In genomic region chr1:151833172-151833571, GRCh38 we compare ENCODE assay signal across 24 cellular contexts. TPM values are rescaled to one million over a fixed set of nuclear protein-coding genes. Genes with fewer than 3 reads are reported as not detected.
DNase-seq lines count a peak whose midpoint lies in the region; ATAC-seq and TF ChIP-seq lines count a peak whose summit lies in the region.
"Had no signal": no experiment of that assay in that cellular context is flagged by ENCODE, and none has a peak within 500 bp of the region (broad histone marks: within the 10 kb centered on the region; RNA-seq: fewer than 3 reads in every experiment).

No MANE protein-coding gene starts in this region.

- H3K4me1 ChIP-seq in right atrium auricular region (peaks cover 0 to 35% of the 10 kb centered on the region in 2 donors), breast epithelium (peaks cover 3 to 21% of the 10 kb centered on the region in 2 donors), upper lobe of right lung (peaks cover 31% of the 10 kb centered on the region)

- no peak for ATAC-seq in Right ventricle myocardium inferior
- peak in 1 of 2 donors; percentile 31 for ATAC-seq in naive thymus-derived CD8-positive, alpha-beta T cell
- no peak for ATAC-seq in upper lobe of right lung
- no peak for ATAC-seq in GM18870 (IDR thresholded peaks at IDR 0.05; ENCODE audit: unreplicated experiment)
- no peak for ATAC-seq in activated naive CD8-positive, alpha-beta T cell treated with anti-CD3 and anti-CD28 coated beads, Interleukin-2, amount 50 U/mL, for 24 hours
- ATAC-seq: foreskin keratinocyte had no signal

- H3K4me3 ChIP-seq in right atrium auricular region (no peak overlapping the region), breast epithelium (peak overlapping the region in 2 of 3 donors; percentile 31 to 37), upper lobe of right lung (no peak overlapping the region)
- H3K4me3 ChIP-seq: dorsolateral prefrontal cortex, lung, ovary had no signal

- peaks cover 0 to 2% (median 0%) of the 10 kb centered on the region in 5 donors for H3K27me3 Mint-ChIP-seq in naive thymus-derived CD8-positive, alpha-beta T cell
- peaks cover 1% of the 10 kb centered on the region for H3K27me3 Mint-ChIP-seq in activated naive CD8-positive, alpha-beta T cell treated with anti-CD3 and anti-CD28 coated beads, Interleukin-2, amount 50 U/mL, for 24 hours

- intact Hi-C loops in Right ventricle myocardium inferior (cut with DNase I) (loop anchor here (5.0 to 10.0 kb wide), 2 partner anchors 238 to 381 kb away; no protein-coding TSS in a partner anchor), breast epithelium (cut with DNase I; ENCODE audit: low total_unique reads) (no loop called here), upper lobe of right lung (cut with DNase I) (no loop called here)

- peak overlapping the region; percentile 13 to 90 (median 77) for H3K27ac Mint-ChIP-seq in naive thymus-derived CD8-positive, alpha-beta T cell
- no peak overlapping the region for H3K27ac Mint-ChIP-seq in activated naive CD8-positive, alpha-beta T cell treated with anti-CD3 and anti-CD28 coated beads, Interleukin-2, amount 50 U/mL, for 24 hours

- H3K9me3 ChIP-seq in right atrium auricular region, result no peaks in the 10 kb centered on the region
- H3K9me3 ChIP-seq in breast epithelium, result no peaks in the 10 kb centered on the region
- no peaks in the 10 kb centered on the region for H3K9me3 ChIP-seq in upper lobe of right lung
- H3K9me3 ChIP-seq: ovary had no signal

- no peaks in the 10 kb centered on the region for H3K9me3 Mint-ChIP-seq in naive thymus-derived CD8-positive, alpha-beta T cell
- no peaks in the 10 kb centered on the region for H3K9me3 Mint-ChIP-seq in activated naive CD8-positive, alpha-beta T cell treated with anti-CD3 and anti-CD28 coated beads, Interleukin-2, amount 50 U/mL, for 24 hours

- H3K4me3 Mint-ChIP-seq in naive thymus-derived CD8-positive, alpha-beta T cell, result peak overlapping the region in 6 of 10 donors; percentile 12 to 71 (median 48)
- H3K4me3 Mint-ChIP-seq in activated naive CD8-positive, alpha-beta T cell treated with anti-CD3 and anti-CD28 coated beads, Interleukin-2, amount 50 U/mL, for 24 hours, result no peak overlapping the region

- no peak for TF ChIP-seq POLR2A in breast epithelium (IDR thresholded peaks at IDR 0.05)

- peaks cover 45 to 85% (median 81%) of the 10 kb centered on the region in 4 donors for H3K4me1 Mint-ChIP-seq in naive thymus-derived CD8-positive, alpha-beta T cell
- H3K4me1 Mint-ChIP-seq in activated naive CD8-positive, alpha-beta T cell treated with anti-CD3 and anti-CD28 coated beads, Interleukin-2, amount 50 U/mL, for 24 hours, result peaks cover 82% of the 10 kb centered on the region

- DNase-seq in right atrium auricular region (ENCODE audit: low spot score) (no peak), Right ventricle myocardium inferior (ENCODE audit: missing footprints) (no peak), breast epithelium (ENCODE audit: low spot score in 2 of 2) (no peak), upper lobe of right lung (peak; percentile 48), HT-29 (ENCODE audit: low spot score) (no peak)
- DNase-seq in naive thymus-derived CD8-positive, alpha-beta T cell, result peak in 1 of 10 donors; percentile 45
- DNase-seq in activated naive CD8-positive, alpha-beta T cell treated with anti-CD3 and anti-CD28 coated beads, Interleukin-2, amount 50 U/mL, for 24 hours, result no peak
- DNase-seq: activated CD4-positive, CD25-positive, alpha-beta regulatory T cell; erythroblast; KBM-7; NCI-H2227 treated with DMSO at 0.1 percent for 48 hours; NCI-H82; stimulated activated CD4-positive, alpha-beta T cell treated with anti-CD3 and anti-CD28 coated beads, Interleukin-1b, Interleukin-23, amount 100 ng/mL, for 48 hours; stimulated activated naive CD4-positive, alpha-beta T cell; trophoblast cell had no signal

- H3K27ac ChIP-seq in right atrium auricular region, result peak overlapping the region; percentile 32 to 51
- peak overlapping the region; percentile 34 to 95 for H3K27ac ChIP-seq in breast epithelium
- H3K27ac ChIP-seq in upper lobe of right lung, result no peak overlapping the region
- H3K27ac ChIP-seq: foreskin keratinocyte, ovary had no signal

- no peaks in the 10 kb centered on the region for H3K36me3 Mint-ChIP-seq in naive thymus-derived CD8-positive, alpha-beta T cell
- no peaks in the 10 kb centered on the region for H3K36me3 Mint-ChIP-seq in activated naive CD8-positive, alpha-beta T cell treated with anti-CD3 and anti-CD28 coated beads, Interleukin-2, amount 50 U/mL, for 24 hours (ENCODE audit: low read depth)

- TF ChIP-seq CTCF in right atrium auricular region (IDR thresholded peaks at IDR 0.05) (no peak), breast epithelium (IDR thresholded peaks at IDR 0.05) (no peak), upper lobe of right lung (IDR thresholded peaks at IDR 0.05) (no peak)

- H3K27me3 ChIP-seq in right atrium auricular region, result no peaks in the 10 kb centered on the region
- no peaks in the 10 kb centered on the region for H3K27me3 ChIP-seq in breast epithelium
- H3K27me3 ChIP-seq in upper lobe of right lung, result peaks cover 10% of the 10 kb centered on the region
- H3K27me3 ChIP-seq: foreskin keratinocyte, ovary had no signal

- POLR2A ChIA-PET in naive thymus-derived CD8-positive, alpha-beta T cell (lab: Charles Lee), result no interaction called here

- no peaks in the 10 kb centered on the region for H3K36me3 ChIP-seq in right atrium auricular region
- no peaks in the 10 kb centered on the region for H3K36me3 ChIP-seq in breast epithelium
- H3K36me3 ChIP-seq in upper lobe of right lung, result no peaks in the 10 kb centered on the region
- H3K36me3 ChIP-seq: ovary had no signal

RNA-seq across cellular contexts. Expression of gene RORC, which starts 1.6 kb away (rescaled TPM):
- 10 to 100 TPM in 1 of 2 donors, 1 to 10 TPM in 1; 9.1 to 10.3 TPM for total RNA-seq in right atrium auricular region
- 11.3 TPM for total RNA-seq in Right ventricle myocardium inferior
- total RNA-seq in breast epithelium, result 10 to 100 TPM in 2 of 3 donors, 1 to 10 TPM in 1; 7.8 to 48.6 (median 24.9) TPM
- total RNA-seq in naive thymus-derived CD8-positive, alpha-beta T cell, result not detected
- under 1 TPM in 1 of 3 donors, not detected in 2; 0.06 TPM for polyA plus RNA-seq in naive thymus-derived CD8-positive, alpha-beta T cell
- total RNA-seq in upper lobe of right lung, result 16.4 TPM
- total RNA-seq in HT-29 (2014; rRNA removed; shearing (Covaris generic)), result 0.33 and 1.1 TPM in 2 replicates
- total RNA-seq: foreskin keratinocyte had no signal

RNA-seq across cellular contexts. Expression of gene C2CD4D, which starts 6.4 kb away (rescaled TPM):
- total RNA-seq in right atrium auricular region, result not detected
- total RNA-seq in Right ventricle myocardium inferior, result not detected
- total RNA-seq in breast epithelium, result under 1 TPM in 2 of 3 donors, not detected in 1; 0.32 to 0.73 TPM
- under 1 TPM in 1 of 2 experiments, not detected in 1; 0.21 TPM for total RNA-seq in naive thymus-derived CD8-positive, alpha-beta T cell
- polyA plus RNA-seq in naive thymus-derived CD8-positive, alpha-beta T cell, result under 1 TPM; 0.19 to 0.65 (median 0.26) TPM
- total RNA-seq in upper lobe of right lung, result 0.29 TPM
- total RNA-seq in HT-29 (2014; rRNA removed; shearing (Covaris generic)), result 3.5 and 5.2 TPM in 2 replicates
- total RNA-seq: myocyte had no signal

RNA-seq across cellular contexts. Expression of gene THEM5, which starts 20.3 kb away (rescaled TPM):
- total RNA-seq in right atrium auricular region (not detected), Right ventricle myocardium inferior (not detected), breast epithelium (not detected), upper lobe of right lung (not detected)
- total RNA-seq in naive thymus-derived CD8-positive, alpha-beta T cell, result not detected
- not detected for polyA plus RNA-seq in naive thymus-derived CD8-positive, alpha-beta T cell
- total RNA-seq in HT-29 (2014; rRNA removed; shearing (Covaris generic)), result not detected in 2 replicates
- total RNA-seq: activated CD8-positive, alpha-beta memory T cell treated with anti-CD3 and anti-CD28 coated beads for 36 hours; foreskin keratinocyte; H1; lung; myocyte; ovary; PC-3 had no signal
- polyA plus RNA-seq: H1, lung had no signal

RNA-seq across cellular contexts. Expression of gene LINGO4, which starts 28.0 kb away (rescaled TPM):
- total RNA-seq in right atrium auricular region (under 1 TPM; 0.20 to 0.33 TPM), Right ventricle myocardium inferior (0.68 TPM), breast epithelium (under 1 TPM; 0.16 to 0.88 (median 0.33) TPM), upper lobe of right lung (0.29 TPM)
- not detected for total RNA-seq in naive thymus-derived CD8-positive, alpha-beta T cell
- not detected for polyA plus RNA-seq in naive thymus-derived CD8-positive, alpha-beta T cell
- not detected in 2 replicates for total RNA-seq in HT-29 (2014; rRNA removed; shearing (Covaris generic))
- total RNA-seq: foreskin keratinocyte, H1, myocyte, PC-3 had no signal
- polyA plus RNA-seq: foreskin keratinocyte, ovary had no signal

RNA-seq across cellular contexts. Expression of gene TDRKH, which starts 42.9 kb away (rescaled TPM):
- total RNA-seq in right atrium auricular region (1 to 10 TPM; 3.3 to 4.2 TPM), Right ventricle myocardium inferior (4.5 TPM), breast epithelium (1 to 10 TPM; 5.6 to 9.7 (median 6.7) TPM), upper lobe of right lung (12.8 TPM)
- total RNA-seq in naive thymus-derived CD8-positive, alpha-beta T cell, result 10 to 100 TPM; 20.5 to 23.2 TPM
- polyA plus RNA-seq in naive thymus-derived CD8-positive, alpha-beta T cell, result 10 to 100 TPM; 14.7 to 15.9 (median 14.9) TPM
- total RNA-seq in HT-29 (2014; rRNA removed; shearing (Covaris generic)), result 6.8 and 9.3 TPM in 2 replicates

Comparison
In these comparisons a context has a peak if more than half of its experiments do, and no peak if none do; other contexts are left out.
1. H3K4me3 ChIP-seq: peak in breast epithelium (2 of 3); none in right atrium auricular region (0 of 2) and upper lobe of right lung (single experiment).